ENCODE assay signal across 15 cellular contexts in genomic region chr11:47667555-47667954, GRCh38. TPM values are rescaled to one million over a fixed set of nuclear protein-coding genes. Genes with fewer than 3 reads are reported as not detected.
A peak's percentile ranks its signal among the peaks of the same experiment; 100 is the strongest.
DNase-seq lines count a peak whose midpoint lies in the region; ATAC-seq and TF ChIP-seq lines count a peak whose summit lies in the region.
"Had no signal": no experiment of that assay in that cellular context is flagged by ENCODE, and none has a peak within 500 bp of the region (broad histone marks: within the 10 kb centered on the region; RNA-seq: fewer than 3 reads in every experiment).

No MANE protein-coding gene starts in this region.

- BruUV-seq in IMR-90 (replicated peaks; lab: Mats Ljungman, UMichigan) (no TSS peak), OCI-LY7 (replicated peaks; lab: Mats Ljungman, UMichigan) (no TSS peak)

- peaks cover 16% of the 10 kb centered on the region for H3K4me1 Mint-ChIP-seq in mesothelial cell of epicardium

- POLR2A ChIA-PET in IMR-90 (lab: Charles Lee; ENCODE audit: unreplicated experiment), result no interaction called here
- POLR2A ChIA-PET in OCI-LY7 (lab: Charles Lee), result no interaction called here

- H3K9me1 ChIP-seq in IMR-90 (ENCODE audit: insufficient read depth, low read length), result no peaks in the 10 kb centered on the region

- no peak overlapping the region for H3K4me3 ChIP-seq in IMR-90 (ENCODE audit: insufficient read depth, low read depth, low read length)
- no peak overlapping the region for H3K4me3 ChIP-seq in OCI-LY7 (ENCODE audit: low read depth, low read length, poor library complexity, severe bottlenecking)
- H3K4me3 ChIP-seq in smooth muscle cell, result no peak overlapping the region
- H3K4me3 ChIP-seq: A549, GM12878, GM23338 had no signal

- H3K27me3 ChIP-seq in IMR-90 (ENCODE audit: control insufficient read depth, insufficient read depth, low read length), result no peaks in the 10 kb centered on the region
- no peaks in the 10 kb centered on the region for H3K27me3 ChIP-seq in smooth muscle cell (ENCODE audit: low read depth)
- H3K27me3 ChIP-seq: BE2C had no signal

- H3K9ac ChIP-seq in IMR-90 (ENCODE audit: low read depth, low read length), result no peak overlapping the region
- no peak overlapping the region for H3K9ac ChIP-seq in smooth muscle cell (ENCODE audit: low read depth)

- DNase-seq in IMR-90, result peak; percentile 13
- no peak for DNase-seq in OCI-LY7 (ENCODE audit: low spot score)
- DNase-seq in mesothelial cell of epicardium (ENCODE audit: low spot score in 2 of 2, unreplicated experiment in 2 of 2), result no peak
- DNase-seq in smooth muscle cell (lab: John Stamatoyannopoulos, UW; ENCODE audit: unreplicated experiment), result no peak
- DNase-seq in NCI-H2227 (lab: John Stamatoyannopoulos, UW; ENCODE audit: unreplicated experiment), result no peak
- DNase-seq in hypothalamus (lab: John Stamatoyannopoulos, UW), result no peak
- DNase-seq: BE2C; CD4-positive, alpha-beta memory T cell; DMS79; H7 had no signal

- intact Hi-C loops in IMR-90 (cut with micrococcal nuclease), result no loop called here
- intact Hi-C loops in OCI-LY7 (cut with micrococcal nuclease; ENCODE audit: unreplicated experiment), result no loop called here

- H3K36me3 Mint-ChIP-seq in mesothelial cell of epicardium, result no peaks in the 10 kb centered on the region
- H3K36me3 Mint-ChIP-seq: CD4-positive, alpha-beta memory T cell had no signal

- H2AK5ac ChIP-seq in IMR-90 (ENCODE audit: low read depth, low read length), result no peak overlapping the region

- H3K4me2 ChIP-seq in IMR-90 (ENCODE audit: low read depth, low read length) (no peak overlapping the region), OCI-LY7 (ENCODE audit: low read length) (no peak overlapping the region), smooth muscle cell (no peak overlapping the region)
- H3K4me2 ChIP-seq: A549, GM23338 had no signal

- H3K14ac ChIP-seq in IMR-90 (replicated peaks; ENCODE audit: low read depth, low read length), result no peak overlapping the region

- H3K9me3 ChIP-seq in IMR-90 (ENCODE audit: control insufficient read depth, insufficient read depth, low read length) (no peaks in the 10 kb centered on the region), OCI-LY7 (ENCODE audit: low read length) (no peaks in the 10 kb centered on the region), smooth muscle cell (replicated peaks; ENCODE audit: low read depth) (no peaks in the 10 kb centered on the region)
- H3K9me3 ChIP-seq: A549, BE2C had no signal

- H3K9me2 ChIP-seq in OCI-LY7 (ENCODE audit: insufficient read depth, low read length), result no peaks in the 10 kb centered on the region

- H4K5ac ChIP-seq in IMR-90 (ENCODE audit: low read depth, low read length), result no peak overlapping the region

- no peaks in the 10 kb centered on the region for H3K79me1 ChIP-seq in IMR-90 (ENCODE audit: low read depth in 1 of 2, low read length in 2 of 2)

- H3K27me3 Mint-ChIP-seq in mesothelial cell of epicardium (ENCODE audit: low read depth), result no peaks in the 10 kb centered on the region

- no peaks in the 10 kb centered on the region for H3K36me3 ChIP-seq in IMR-90 (ENCODE audit: control insufficient read depth, insufficient read depth, low read length)
- no peaks in the 10 kb centered on the region for H3K36me3 ChIP-seq in OCI-LY7 (ENCODE audit: insufficient read depth, low read length)
- no peaks in the 10 kb centered on the region for H3K36me3 ChIP-seq in smooth muscle cell (ENCODE audit: low read depth)
- H3K36me3 ChIP-seq: BE2C had no signal

- H3K9me3 Mint-ChIP-seq in mesothelial cell of epicardium, result no peaks in the 10 kb centered on the region
- H3K9me3 Mint-ChIP-seq: CD4-positive, alpha-beta memory T cell; GM23338 had no signal

- H2BK5ac ChIP-seq in IMR-90 (ENCODE audit: low read depth, low read length, poor library complexity, severe bottlenecking), result no peak overlapping the region

- no peak overlapping the region for H2BK20ac ChIP-seq in IMR-90 (ENCODE audit: low read depth, low read length)

- no peak overlapping the region for H3K18ac ChIP-seq in IMR-90 (ENCODE audit: low read depth, low read length)

- TF ChIP-seq CTCF in IMR-90 (conservative IDR thresholded peaks at IDR 0.05; ENCODE audit: low read depth, low read length) (no peak), OCI-LY7 (conservative IDR thresholded peaks at IDR 0.05; ENCODE audit: low read length) (no peak), mesothelial cell of epicardium (IDR thresholded peaks at IDR 0.05; ENCODE audit: unreplicated experiment) (no peak), smooth muscle cell (IDR thresholded peaks at IDR 0.05; ENCODE audit: borderline replicate concordance, insufficient read depth, poor library complexity, severe bottlenecking) (no peak)

- H3K27ac ChIP-seq in IMR-90 (ENCODE audit: insufficient read depth, low read length), result no peak overlapping the region
- H3K27ac ChIP-seq in OCI-LY7 (ENCODE audit: low read depth, low read length, poor library complexity, severe bottlenecking), result no peak overlapping the region
- no peak overlapping the region for H3K27ac ChIP-seq in smooth muscle cell (ENCODE audit: low read depth)
- H3K27ac ChIP-seq: A549, C4-2B had no signal

- no peak overlapping the region for H3K4ac ChIP-seq in IMR-90 (ENCODE audit: low read depth, low read length)

- H3K23ac ChIP-seq in IMR-90 (ENCODE audit: low read depth, low read length), result no peak overlapping the region

- H2BK15ac ChIP-seq in IMR-90 (ENCODE audit: low read depth, low read length), result no peak overlapping the region

- no peak for TF ChIP-seq RAD21 in IMR-90 (IDR thresholded peaks at IDR 0.05; ENCODE audit: low read length)

- WGBS in IMR-90 (ENCODE audit: extremely low coverage in 2 of 2, insufficient read length in 1 of 2), 2 experiments, result no CpG with 5 or more reads among the region's 2 CpGs
- 76% methylated on average over 2 of the region's 2 CpGs for WGBS in smooth muscle cell (ENCODE audit: low lambda C conversion rate)

- no peak overlapping the region for H4K91ac ChIP-seq in IMR-90 (ENCODE audit: insufficient read depth, low read depth, low read length)

- dilution Hi-C loops in IMR-90 (cut with HindIII; ENCODE audit: low sequenced_read_pairs, unreplicated experiment), result no loop called here

- H3K79me2 ChIP-seq in OCI-LY7 (ENCODE audit: insufficient read depth, low read depth, low read length) (no peaks in the 10 kb centered on the region), smooth muscle cell (ENCODE audit: low read depth) (no peaks in the 10 kb centered on the region)

- H2BK120ac ChIP-seq in IMR-90 (ENCODE audit: low read depth, low read length), result no peak overlapping the region

- CTCF ChIA-PET in IMR-90 (lab: Yijun Ruan, JAX) (no interaction called here), OCI-LY7 (lab: Charles Lee; ENCODE audit: unreplicated experiment) (no interaction called here)

- in situ Hi-C loops in IMR-90 (cut with MboI; ENCODE audit: low sequenced_read_pairs), result no loop called here

- no peak overlapping the region for H3K4me3 Mint-ChIP-seq in mesothelial cell of epicardium
- H3K4me3 Mint-ChIP-seq: CD4-positive, alpha-beta memory T cell; GM23338 had no signal

- peak overlapping the region; percentile 8 for H3K27ac Mint-ChIP-seq in mesothelial cell of epicardium
- H3K27ac Mint-ChIP-seq: CD4-positive, alpha-beta memory T cell; GM23338 had no signal

- H3K56ac ChIP-seq in IMR-90 (ENCODE audit: extremely low read depth, insufficient read depth, low read length), result no peak overlapping the region

- no peak for TF ChIP-seq POLR2A in IMR-90 (IDR thresholded peaks at IDR 0.05; ENCODE audit: low read depth, low read length)

- H2AK9ac ChIP-seq in IMR-90 (replicated peaks; ENCODE audit: low read depth, low read length, poor library complexity), result no peak overlapping the region

- H4K8ac ChIP-seq in IMR-90 (ENCODE audit: low read depth in 2 of 2, low read length in 2 of 2), result no peak overlapping the region

- H2AFZ ChIP-seq in IMR-90 (replicated peaks; ENCODE audit: low read length, poor library complexity) (no peak overlapping the region), OCI-LY7 (ENCODE audit: low read length) (peak overlapping the region; percentile 30; the same call in 1 of the 2 replicates), smooth muscle cell (ENCODE audit: low read depth) (peak overlapping the region; percentile 39)
- H2AFZ ChIP-seq: GM23338 had no signal

- H4K20me1 ChIP-seq in IMR-90 (ENCODE audit: insufficient read depth, low read length), result no peaks in the 10 kb centered on the region
- H4K20me1 ChIP-seq in OCI-LY7 (ENCODE audit: insufficient read depth, low read length), result no peaks in the 10 kb centered on the region
- no peaks in the 10 kb centered on the region for H4K20me1 ChIP-seq in smooth muscle cell (ENCODE audit: low read depth)

- no peaks in the 10 kb centered on the region for H3F3A ChIP-seq in smooth muscle cell (ENCODE audit: low read depth)

- peak; percentile 50 for ATAC-seq in IMR-90 (ENCODE audit: low read depth)
- ATAC-seq: A549, GM12878, GM23338 had no signal

- H3K4me1 ChIP-seq in IMR-90 (ENCODE audit: control insufficient read depth, insufficient read depth, low read length), result peaks cover 3% of the 10 kb centered on the region; the same call in 1 of the 2 replicates
- no peaks in the 10 kb centered on the region for H3K4me1 ChIP-seq in OCI-LY7 (ENCODE audit: insufficient read depth, low read length, poor library complexity, severe bottlenecking)
- H3K4me1 ChIP-seq in smooth muscle cell (ENCODE audit: low read depth), result no peaks in the 10 kb centered on the region
- H3K4me1 ChIP-seq: BE2C had no signal

TF ChIP-seq in IMR-90, 13 proteins besides CTCF, POLR2A, EP300 and RAD21 (continues in another document):
- TF ChIP-seq RCOR1 (IDR thresholded peaks at IDR 0.05; ENCODE audit: insufficient replicate concordance, low read length), result no peak
- TF ChIP-seq BHLHE40 (IDR thresholded peaks at IDR 0.05; ENCODE audit: low read depth, low read length), result no peak

RNA-seq across cellular contexts. Expression of gene MTCH2, which starts 25.2 kb away (rescaled TPM):
- total RNA-seq in IMR-90 (2012; rRNA removed) (163 and 207 TPM in 2 replicates), OCI-LY7 (2022) (112 and 119 TPM in 2 replicates), mesothelial cell of epicardium (53.5 to 59.1 TPM (median 54.4 TPM) in 3 replicates), smooth muscle cell (74.0 and 97.0 TPM in 2 replicates)
- polyA plus RNA-seq in IMR-90 (2012; rRNA removed) (103 and 115 TPM in 2 replicates), smooth muscle cell (152 and 177 TPM in 2 replicates)
- 47.0 and 110 TPM in 2 replicates for polyA plus RNA-seq in IMR-90 (2012; cell fraction: cytosol; rRNA removed)
- polyA plus RNA-seq in IMR-90 (2012; cell fraction: nucleus; rRNA removed; ENCODE audit: low replicate concordance), result 21.1 and 39.2 TPM in 2 replicates
- total RNA-seq in OCI-LY7 (2014; rRNA removed; shearing (Covaris generic)), result 43.6 and 64.8 TPM in 2 replicates

RNA-seq across cellular contexts. Expression of gene AGBL2, which starts 47.6 kb away (rescaled TPM):
- total RNA-seq in IMR-90 (2012; rRNA removed) (0.36 and 0.56 TPM in 2 replicates), OCI-LY7 (2022) (5.5 and 8.4 TPM in 2 replicates), mesothelial cell of epicardium (3.5 to 4.6 TPM (median 3.9 TPM) in 3 replicates), smooth muscle cell (0.94 and 1.1 TPM in 2 replicates)
- polyA plus RNA-seq in IMR-90 (2012; rRNA removed) (1.2 and 1.5 TPM in 2 replicates), smooth muscle cell (1.6 TPM in 1 of 2 replicates, not detected in the other)
- polyA plus RNA-seq in IMR-90 (2012; cell fraction: cytosol; rRNA removed), result 0.12 and 0.55 TPM in 2 replicates
- polyA plus RNA-seq in IMR-90 (2012; cell fraction: nucleus; rRNA removed; ENCODE audit: low replicate concordance), result 9.9 and 12.9 TPM in 2 replicates
- total RNA-seq in OCI-LY7 (2014; rRNA removed; shearing (Covaris generic)), result 2.0 and 5.9 TPM in 2 replicates
- total RNA-seq: G401 had no signal
